Comparison of ENCODE assay signal across 12 cellular contexts in genomic region chr11:128458316-128458715, GRCh38.
DNase-seq lines count a peak whose midpoint lies in the region; ATAC-seq and TF ChIP-seq lines count a peak whose summit lies in the region.
"Had no signal": no experiment of that assay in that cellular context is flagged by ENCODE, and none has a peak within 500 bp of the region (broad histone marks: within the 10 kb centered on the region; RNA-seq: fewer than 3 reads in every experiment).

No MANE protein-coding gene starts in this region.

- intact Hi-C loops in CD4-positive, alpha-beta T cell (cut with DNase I, micrococcal nuclease) = no loop called here

- H3K9me3 Mint-ChIP-seq in CD4-positive, alpha-beta T cell = no peaks in the 10 kb centered on the region
- H3K9me3 Mint-ChIP-seq in naive thymus-derived CD8-positive, alpha-beta T cell = no peaks in the 10 kb centered on the region
- H3K9me3 Mint-ChIP-seq: T-helper 2 cell treated with Interferon-gamma antibody and Interleukin-4, amounts not matched to agents 5 μg/mL and 100 μg/mL, for 36 hours had no signal

- H3K27ac ChIP-seq in CD4-positive, alpha-beta T cell (ENCODE audit: low read depth, low read length) = no peak overlapping the region

- H3K27me3 Mint-ChIP-seq in CD4-positive, alpha-beta T cell = no peaks in the 10 kb centered on the region
- no peaks in the 10 kb centered on the region for H3K27me3 Mint-ChIP-seq in naive thymus-derived CD8-positive, alpha-beta T cell

- no peak overlapping the region for H3K4me3 Mint-ChIP-seq in CD4-positive, alpha-beta T cell
- H3K4me3 Mint-ChIP-seq in naive thymus-derived CD8-positive, alpha-beta T cell = peak overlapping the region in 1 of 10 donors; percentile 15
- H3K4me3 Mint-ChIP-seq: T-helper 2 cell treated with Interferon-gamma antibody and Interleukin-4, amounts not matched to agents 5 μg/mL and 100 μg/mL, for 36 hours had no signal

- no peak overlapping the region for H3K4me3 ChIP-seq in cardiac fibroblast (replicated peaks in 1 of 2; ENCODE audit: low read depth in 2 of 2, low read length in 2 of 2)
- H3K4me3 ChIP-seq: esophagus squamous epithelium had no signal

- no peak for TF ChIP-seq CTCF in CD4-positive, alpha-beta T cell (IDR thresholded peaks at IDR 0.05)
- TF ChIP-seq CTCF in cardiac fibroblast (IDR thresholded peaks at IDR 0.05; ENCODE audit: low read depth, low read length) = no peak

- ATAC-seq in CD4-positive, alpha-beta T cell (ENCODE audit: poor library complexity) = no peak
- ATAC-seq in naive thymus-derived CD8-positive, alpha-beta T cell = no peak
- no peak for ATAC-seq in GM21717 (IDR thresholded peaks at IDR 0.05; ENCODE audit: unreplicated experiment)

- CTCF ChIA-PET in CD4-positive, alpha-beta T cell (lab: Charles Lee) = interaction anchor here (0.6 to 2.0 kb wide), 9 partner anchors 8 to 318 kb away, joined by 3 to 8 read pairs (median 3); no protein-coding TSS in a partner anchor

- peak overlapping the region; percentile 80 for H3K27ac Mint-ChIP-seq in CD4-positive, alpha-beta T cell
- peak overlapping the region in 9 of 10 donors; percentile 23 to 91 (median 82) for H3K27ac Mint-ChIP-seq in naive thymus-derived CD8-positive, alpha-beta T cell
- H3K27ac Mint-ChIP-seq: T-helper 2 cell treated with Interferon-gamma antibody and Interleukin-4, amounts not matched to agents 5 μg/mL and 100 μg/mL, for 36 hours had no signal

- H3K36me3 Mint-ChIP-seq in CD4-positive, alpha-beta T cell (ENCODE audit: low read depth) = peaks cover 85% of the 10 kb centered on the region
- H3K36me3 Mint-ChIP-seq in naive thymus-derived CD8-positive, alpha-beta T cell = peaks cover 20 to 85% (median 70%) of the 10 kb centered on the region in 3 donors

- DNase-seq in CD4-positive, alpha-beta T cell = no peak
- DNase-seq in NCI-H226 = peak; percentile 86
- peak; percentile 61 to 90 for DNase-seq in cardiac fibroblast (ENCODE audit: low read depth in 2 of 2)
- DNase-seq in naive thymus-derived CD8-positive, alpha-beta T cell = no peak
- no peak for DNase-seq in NCI-H187 (lab: John Stamatoyannopoulos, UW)
- no peak for DNase-seq in NOMO-1 treated with DMSO at 0.1 percent for 48 hours (lab: John Stamatoyannopoulos, UW; ENCODE audit: unreplicated experiment)
- no peak for DNase-seq in NCI-H524 treated with DMSO at 0.1 percent for 48 hours (lab: John Stamatoyannopoulos, UW)
- DNase-seq: esophagus squamous epithelium, KBM-7, NCI-H526 had no signal

- peaks cover 96% of the 10 kb centered on the region for H3K4me1 Mint-ChIP-seq in CD4-positive, alpha-beta T cell (ENCODE audit: low read depth)
- H3K4me1 Mint-ChIP-seq in naive thymus-derived CD8-positive, alpha-beta T cell = peaks cover 47 to 93% (median 83%) of the 10 kb centered on the region in 4 donors

- H3K27me3 ChIP-seq in CD4-positive, alpha-beta T cell (ENCODE audit: control insufficient read depth, insufficient read depth, low read length) = no peaks in the 10 kb centered on the region
- H3K27me3 ChIP-seq: esophagus squamous epithelium had no signal

- POLR2A ChIA-PET in CD4-positive, alpha-beta T cell (lab: Charles Lee) = interaction anchor here (0.6 to 23.3 kb wide), 19 partner anchors 8 to 219 kb away, joined by 3 to 476 read pairs (median 7); no protein-coding TSS in a partner anchor
- POLR2A ChIA-PET in naive thymus-derived CD8-positive, alpha-beta T cell (lab: Charles Lee) = interaction anchor here (0.8 to 13.2 kb wide), 15 partner anchors 9 to 169 kb away, joined by 3 to 160 read pairs (median 5); no protein-coding TSS in a partner anchor

- no peaks in the 10 kb centered on the region for H3K9me3 ChIP-seq in CD4-positive, alpha-beta T cell (ENCODE audit: control insufficient read depth, low read length)
- H3K9me3 ChIP-seq: esophagus squamous epithelium had no signal

Comparison
In these comparisons a context has a peak if more than half of its experiments do, and no peak if none do; other contexts are left out.
1. DNase-seq: peak in NCI-H226 (single experiment) and cardiac fibroblast (2 of 2); none in CD4-positive, alpha-beta T cell (0 of 10), naive thymus-derived CD8-positive, alpha-beta T cell (0 of 10), NCI-H187 (0 of 2), NOMO-1 treated with DMSO at 0.1 percent for 48 hours (single experiment) and NCI-H524 treated with DMSO at 0.1 percent for 48 hours (single experiment).